1 cellular context compared by ENCODE assay signal in genomic region chr10:122980209-122981065, GRCh38.
TF ChIP-seq lines count a peak whose summit lies in the region.

A gene with protein sequence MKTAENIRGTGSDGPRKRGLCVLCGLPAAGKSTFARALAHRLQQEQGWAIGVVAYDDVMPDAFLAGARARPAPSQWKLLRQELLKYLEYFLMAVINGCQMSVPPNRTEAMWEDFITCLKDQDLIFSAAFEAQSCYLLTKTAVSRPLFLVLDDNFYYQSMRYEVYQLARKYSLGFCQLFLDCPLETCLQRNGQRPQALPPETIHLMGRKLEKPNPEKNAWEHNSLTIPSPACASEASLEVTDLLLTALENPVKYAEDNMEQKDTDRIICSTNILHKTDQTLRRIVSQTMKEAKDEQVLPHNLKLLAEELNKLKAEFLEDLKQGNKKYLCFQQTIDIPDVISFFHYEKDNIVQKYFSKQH (plus strand): TSS chr10:122980401. CDS start chr10:122980480, 79 bp downstream.

TF ChIP-seq in K562, 482 proteins besides CTCF, POLR2A, EP300 and RAD21 (continued from another document and continues in another):
- TF ChIP-seq, protein P1, sequence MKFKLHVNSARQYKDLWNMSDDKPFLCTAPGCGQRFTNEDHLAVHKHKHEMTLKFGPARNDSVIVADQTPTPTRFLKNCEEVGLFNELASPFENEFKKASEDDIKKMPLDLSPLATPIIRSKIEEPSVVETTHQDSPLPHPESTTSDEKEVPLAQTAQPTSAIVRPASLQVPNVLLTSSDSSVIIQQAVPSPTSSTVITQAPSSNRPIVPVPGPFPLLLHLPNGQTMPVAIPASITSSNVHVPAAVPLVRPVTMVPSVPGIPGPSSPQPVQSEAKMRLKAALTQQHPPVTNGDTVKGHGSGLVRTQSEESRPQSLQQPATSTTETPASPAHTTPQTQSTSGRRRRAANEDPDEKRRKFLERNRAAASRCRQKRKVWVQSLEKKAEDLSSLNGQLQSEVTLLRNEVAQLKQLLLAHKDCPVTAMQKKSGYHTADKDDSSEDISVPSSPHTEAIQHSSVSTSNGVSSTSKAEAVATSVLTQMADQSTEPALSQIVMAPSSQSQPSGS (CRISPR knock-in tag; IDR thresholded peaks at IDR 0.05): peak; percentile 85; the same call in 1 of the 2 replicates
- TF ChIP-seq HCFC1 (IDR thresholded peaks at IDR 0.05; ENCODE audit: low read depth, low read length): peak; percentile 72
- 0 out of 2 replicates have a peak, but pooled peaks have one; percentile 11 for TF ChIP-seq TEAD4 (IDR thresholded peaks at IDR 0.05; ENCODE audit: low read length)
- peak; percentile 71; the same call in 1 of the 2 replicates for TF ChIP-seq TEAD4 (CRISPR knock-in tag; IDR thresholded peaks at IDR 0.05; ENCODE audit: borderline replicate concordance)
- TF ChIP-seq CREM (IDR thresholded peaks at IDR 0.05; ENCODE audit: low read depth): peak; percentile 98
- peak; percentile 81 for TF ChIP-seq POLR2B (IDR thresholded peaks at IDR 0.05; ENCODE audit: low read depth, partially characterized antibody)
- no peak; the same call in 1 of the 2 replicates for TF ChIP-seq CC2D1A (IDR thresholded peaks at IDR 0.05)
- TF ChIP-seq PHTF2 (CRISPR knock-in tag; IDR thresholded peaks at IDR 0.05): no peak
- no peak for TF ChIP-seq ZNF224 (CRISPR knock-in tag; IDR thresholded peaks at IDR 0.05)
- TF ChIP-seq CEBPB (tag; IDR thresholded peaks at IDR 0.05): no peak
- peak; percentile 86 for TF ChIP-seq ZFX (CRISPR knock-in tag; IDR thresholded peaks at IDR 0.05)
- peak; percentile 71 for TF ChIP-seq ZSCAN29 (IDR thresholded peaks at IDR 0.05)
- no peak for TF ChIP-seq CBX2 (IDR thresholded peaks at IDR 0.05; ENCODE audit: insufficient read depth, low read length, poor library complexity, severe bottlenecking)
- TF ChIP-seq EP400 (IDR thresholded peaks at IDR 0.05): peak; percentile 92
- TF ChIP-seq KLF16 (IDR thresholded peaks at IDR 0.05): no peak
- no peak for TF ChIP-seq PRMT5 (CRISPR knock-in tag; IDR thresholded peaks at IDR 0.05)
- TF ChIP-seq ZNF444 (CRISPR knock-in tag; IDR thresholded peaks at IDR 0.05): no peak
- no peak for TF ChIP-seq NR1H2 (CRISPR knock-in tag; IDR thresholded peaks at IDR 0.05)
- TF ChIP-seq NFIC (IDR thresholded peaks at IDR 0.05): peak; percentile 34; the same call in 1 of the 2 replicates
- TF ChIP-seq CUX1 (CRISPR knock-in tag; IDR thresholded peaks at IDR 0.05): no peak
- peak; percentile 70 for TF ChIP-seq SP1 (CRISPR knock-in tag; IDR thresholded peaks at IDR 0.05)
- TF ChIP-seq ZNF165 (CRISPR knock-in tag; IDR thresholded peaks at IDR 0.05; ENCODE audit: borderline replicate concordance): no peak
- TF ChIP-seq MYC (IDR thresholded peaks at IDR 0.05; ENCODE audit: low read depth, low read length): peak; percentile 70
- no peak for TF ChIP-seq MYC (CRISPR knock-in tag; IDR thresholded peaks at IDR 0.05; ENCODE audit: borderline replicate concordance, low read depth)
- peak; percentile 88 for TF ChIP-seq SUPT5H (IDR thresholded peaks at IDR 0.05)
- TF ChIP-seq PML (IDR thresholded peaks at IDR 0.05; ENCODE audit: low read length): peak; percentile 41; the same call in 1 of the 2 replicates
- TF ChIP-seq SIN3B (IDR thresholded peaks at IDR 0.05; ENCODE audit: low read depth): peak; percentile 94
- TF ChIP-seq, protein P2, sequence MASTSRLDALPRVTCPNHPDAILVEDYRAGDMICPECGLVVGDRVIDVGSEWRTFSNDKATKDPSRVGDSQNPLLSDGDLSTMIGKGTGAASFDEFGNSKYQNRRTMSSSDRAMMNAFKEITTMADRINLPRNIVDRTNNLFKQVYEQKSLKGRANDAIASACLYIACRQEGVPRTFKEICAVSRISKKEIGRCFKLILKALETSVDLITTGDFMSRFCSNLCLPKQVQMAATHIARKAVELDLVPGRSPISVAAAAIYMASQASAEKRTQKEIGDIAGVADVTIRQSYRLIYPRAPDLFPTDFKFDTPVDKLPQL (IDR thresholded peaks at IDR 0.05; ENCODE audit: extremely low read depth, insufficient read length): no peak
- peak; percentile 71; the same call in 1 of the 2 replicates for TF ChIP-seq ZNF589 (CRISPR knock-in tag; IDR thresholded peaks at IDR 0.05; ENCODE audit: low read depth)
- no peak for TF ChIP-seq HSF4 (CRISPR knock-in tag; IDR thresholded peaks at IDR 0.05; ENCODE audit: borderline replicate concordance)
- TF ChIP-seq MTA3 (IDR thresholded peaks at IDR 0.05; ENCODE audit: borderline replicate concordance): peak; percentile 77; the same call in 1 of the 2 replicates
- TF ChIP-seq ZNF133 (CRISPR knock-in tag; IDR thresholded peaks at IDR 0.05): no peak
- no peak for TF ChIP-seq NUFIP1 (IDR thresholded peaks at IDR 0.05; ENCODE audit: partially characterized antibody)
- TF ChIP-seq, protein P3, sequence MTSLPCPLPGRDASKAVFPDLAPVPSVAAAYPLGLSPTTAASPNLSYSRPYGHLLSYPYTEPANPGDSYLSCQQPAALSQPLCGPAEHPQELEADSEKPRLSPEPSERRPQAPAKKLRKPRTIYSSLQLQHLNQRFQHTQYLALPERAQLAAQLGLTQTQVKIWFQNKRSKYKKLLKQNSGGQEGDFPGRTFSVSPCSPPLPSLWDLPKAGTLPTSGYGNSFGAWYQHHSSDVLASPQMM (CRISPR knock-in tag; IDR thresholded peaks at IDR 0.05): no peak
- TF ChIP-seq BACH1 (tag; IDR thresholded peaks at IDR 0.05): no peak
- no peak for TF ChIP-seq BRD4 (IDR thresholded peaks at IDR 0.05)
- no peak for TF ChIP-seq MCM5 (IDR thresholded peaks at IDR 0.05; ENCODE audit: low read depth)
- no peak for TF ChIP-seq ZNF24 (IDR thresholded peaks at IDR 0.05)
- TF ChIP-seq TAF7 (tag; IDR thresholded peaks at IDR 0.05): peak; percentile 65
- TF ChIP-seq, protein P4, sequence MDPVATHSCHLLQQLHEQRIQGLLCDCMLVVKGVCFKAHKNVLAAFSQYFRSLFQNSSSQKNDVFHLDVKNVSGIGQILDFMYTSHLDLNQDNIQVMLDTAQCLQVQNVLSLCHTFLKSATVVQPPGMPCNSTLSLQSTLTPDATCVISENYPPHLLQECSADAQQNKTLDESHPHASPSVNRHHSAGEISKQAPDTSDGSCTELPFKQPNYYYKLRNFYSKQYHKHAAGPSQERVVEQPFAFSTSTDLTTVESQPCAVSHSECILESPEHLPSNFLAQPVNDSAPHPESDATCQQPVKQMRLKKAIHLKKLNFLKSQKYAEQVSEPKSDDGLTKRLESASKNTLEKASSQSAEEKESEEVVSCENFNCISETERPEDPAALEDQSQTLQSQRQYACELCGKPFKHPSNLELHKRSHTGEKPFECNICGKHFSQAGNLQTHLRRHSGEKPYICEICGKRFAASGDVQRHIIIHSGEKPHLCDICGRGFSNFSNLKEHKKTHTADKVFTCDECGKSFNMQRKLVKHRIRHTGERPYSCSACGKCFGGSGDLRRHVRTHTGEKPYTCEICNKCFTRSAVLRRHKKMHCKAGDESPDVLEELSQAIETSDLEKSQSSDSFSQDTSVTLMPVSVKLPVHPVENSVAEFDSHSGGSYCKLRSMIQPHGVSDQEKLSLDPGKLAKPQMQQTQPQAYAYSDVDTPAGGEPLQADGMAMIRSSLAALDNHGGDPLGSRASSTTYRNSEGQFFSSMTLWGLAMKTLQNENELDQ (CRISPR knock-in tag; IDR thresholded peaks at IDR 0.05; ENCODE audit: borderline replicate concordance): no peak
- TF ChIP-seq SAP30 (IDR thresholded peaks at IDR 0.05; ENCODE audit: borderline replicate concordance, insufficient read depth, low read depth, low read length, poor library complexity, severe bottlenecking): no peak
- peak; percentile 97 for TF ChIP-seq MAX (CRISPR knock-in tag; IDR thresholded peaks at IDR 0.05)
- no peak for TF ChIP-seq CHD1 (IDR thresholded peaks at IDR 0.05; ENCODE audit: low read length)
- TF ChIP-seq TFE3 (CRISPR knock-in tag; IDR thresholded peaks at IDR 0.05): no peak
- peak; percentile 60 for TF ChIP-seq SMAD4 (CRISPR knock-in tag; conservative IDR thresholded peaks at IDR 0.05)
- no peak for TF ChIP-seq SAFB2 (IDR thresholded peaks at IDR 0.05; ENCODE audit: borderline replicate concordance, low read depth, low read length, severe bottlenecking)
- TF ChIP-seq, protein P5, sequence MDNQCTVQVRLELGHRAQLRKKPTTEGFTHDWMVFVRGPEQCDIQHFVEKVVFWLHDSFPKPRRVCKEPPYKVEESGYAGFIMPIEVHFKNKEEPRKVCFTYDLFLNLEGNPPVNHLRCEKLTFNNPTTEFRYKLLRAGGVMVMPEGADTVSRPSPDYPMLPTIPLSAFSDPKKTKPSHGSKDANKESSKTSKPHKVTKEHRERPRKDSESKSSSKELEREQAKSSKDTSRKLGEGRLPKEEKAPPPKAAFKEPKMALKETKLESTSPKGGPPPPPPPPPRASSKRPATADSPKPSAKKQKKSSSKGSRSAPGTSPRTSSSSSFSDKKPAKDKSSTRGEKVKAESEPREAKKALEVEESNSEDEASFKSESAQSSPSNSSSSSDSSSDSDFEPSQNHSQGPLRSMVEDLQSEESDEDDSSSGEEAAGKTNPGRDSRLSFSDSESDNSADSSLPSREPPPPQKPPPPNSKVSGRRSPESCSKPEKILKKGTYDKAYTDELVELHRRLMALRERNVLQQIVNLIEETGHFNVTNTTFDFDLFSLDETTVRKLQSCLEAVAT (IDR thresholded peaks at IDR 0.05): 0 out of 4 replicates have a peak, but pooled peaks of 1 of the 2 experiments have one; percentile 65
- no peak for TF ChIP-seq MIER1 (IDR thresholded peaks at IDR 0.05; ENCODE audit: low read depth)
- TF ChIP-seq FOXP1 (CRISPR knock-in tag; IDR thresholded peaks at IDR 0.05): peak; percentile 77
- no peak for TF ChIP-seq ZNF41 (CRISPR knock-in tag; conservative IDR thresholded peaks at IDR 0.05)
- no peak for TF ChIP-seq TCFL5 (CRISPR knock-in tag; conservative IDR thresholded peaks at IDR 0.05)
- TF ChIP-seq FOXJ2 (tag; IDR thresholded peaks at IDR 0.05): no peak
